In genomic region chr9:31908891-31909480, GRCh38 we compare ENCODE assay signal across 1 cellular context.
TF ChIP-seq lines count a peak whose summit lies in the region.

No MANE protein-coding gene starts in this region.

TF ChIP-seq in HepG2, 621 proteins besides CTCF, POLR2A, EP300 and RAD21 (continued from another document):
- no peak for TF ChIP-seq ZSCAN9 (CRISPR knock-in tag; IDR thresholded peaks at IDR 0.05; ENCODE audit: borderline replicate concordance)
